ENCODE assay signal across 8 cellular contexts in genomic region chr13:87671824-87672603, GRCh38. TPM values are rescaled to one million over a fixed set of nuclear protein-coding genes. Genes with fewer than 3 reads are reported as not detected.
DNase-seq lines count a peak whose midpoint lies in the region; ATAC-seq, FAIRE-seq and TF ChIP-seq lines count a peak whose summit lies in the region.

No MANE protein-coding gene starts in this region.

- H3K27me3 ChIP-seq in ACC112 (ENCODE audit: insufficient read depth, low read length) (peaks cover 56% of the 10 kb centered on the region), ascending aorta (peaks cover 9% of the 10 kb centered on the region), keratinocyte (ENCODE audit: control insufficient read depth, extremely low read depth, insufficient read depth, low read length) (peaks cover 50% of the 10 kb centered on the region)

- no peaks in the 10 kb centered on the region for H4K20me1 ChIP-seq in keratinocyte (ENCODE audit: control insufficient read depth, extremely low read depth, insufficient read depth, low read length)

- H3K4me3 ChIP-seq in ACC112 (ENCODE audit: low read depth, low read length) (peak overlapping the region; percentile 72), ascending aorta (peak overlapping the region; percentile 65 to 71), keratinocyte (ENCODE audit: control insufficient read depth in 2 of 3, extremely low read depth in 1 of 3, insufficient read depth in 2 of 3, low read depth in 1 of 3, low read length in 3 of 3) (peak overlapping the region; percentile 10 to 60 (median 27))

- H3K9me3 ChIP-seq in ascending aorta (no peaks in the 10 kb centered on the region), keratinocyte (ENCODE audit: control insufficient read depth, low read depth, low read length) (no peaks in the 10 kb centered on the region)

- H3K27me3 Mint-ChIP-seq in stimulated activated naive CD8-positive, alpha-beta T cell treated with anti-CD3 and anti-CD28 coated beads, Interleukin-15, Interleukin-2, amounts not matched to agents 100 ng/mL and 50 ng/mL, for 24 hours = peaks cover 56% of the 10 kb centered on the region

- H3K9me3 Mint-ChIP-seq in stimulated activated naive CD8-positive, alpha-beta T cell treated with anti-CD3 and anti-CD28 coated beads, Interleukin-15, Interleukin-2, amounts not matched to agents 100 ng/mL and 50 ng/mL, for 24 hours = no peaks in the 10 kb centered on the region

- peak; percentile 1 for ATAC-seq in HG02678 (IDR thresholded peaks at IDR 0.05; ENCODE audit: unreplicated experiment)
- no peak for ATAC-seq in HG02763 (IDR thresholded peaks at IDR 0.05; ENCODE audit: unreplicated experiment)

- intact Hi-C loops in ascending aorta (cut with DNase I) = no loop called here

- no peak overlapping the region for H3K9ac ChIP-seq in keratinocyte (ENCODE audit: control insufficient read depth, extremely low read depth, insufficient read depth, low read length)

- H3K36me3 ChIP-seq in ACC112 (ENCODE audit: insufficient read depth, low read length) = no peaks in the 10 kb centered on the region
- no peaks in the 10 kb centered on the region for H3K36me3 ChIP-seq in ascending aorta
- H3K36me3 ChIP-seq in keratinocyte (ENCODE audit: control insufficient read depth in 2 of 2, extremely low read depth in 1 of 2, insufficient read depth in 2 of 2, low read length in 2 of 2) = no peaks in the 10 kb centered on the region

- no peaks in the 10 kb centered on the region for H3K9me1 ChIP-seq in keratinocyte (ENCODE audit: control insufficient read depth, extremely low read depth, insufficient read depth, low read length)

- no peaks in the 10 kb centered on the region for H3K36me3 Mint-ChIP-seq in stimulated activated naive CD8-positive, alpha-beta T cell treated with anti-CD3 and anti-CD28 coated beads, Interleukin-15, Interleukin-2, amounts not matched to agents 100 ng/mL and 50 ng/mL, for 24 hours (ENCODE audit: low read depth)

- H3K4me2 ChIP-seq in keratinocyte (ENCODE audit: control insufficient read depth, extremely low read depth, insufficient read depth, low read depth, low read length) = peak overlapping the region; percentile 91

- no peaks in the 10 kb centered on the region for H3K4me1 ChIP-seq in ACC112 (ENCODE audit: control insufficient read depth, insufficient read depth, low read length, unreplicated experiment)
- H3K4me1 ChIP-seq in ascending aorta = peaks cover 0 to 16% of the 10 kb centered on the region in 2 donors
- peaks cover 7% of the 10 kb centered on the region for H3K4me1 ChIP-seq in keratinocyte (ENCODE audit: control insufficient read depth, extremely low read depth, insufficient read depth, low read length)

- H3K27ac ChIP-seq in ACC112 (ENCODE audit: low read depth, low read length) (no peak overlapping the region), ascending aorta (no peak overlapping the region), keratinocyte (ENCODE audit: control insufficient read depth, insufficient read depth, low read length) (no peak overlapping the region)

- H3K79me2 ChIP-seq in ACC112 (ENCODE audit: control insufficient read depth, insufficient read depth, low read length, unreplicated experiment) (no peaks in the 10 kb centered on the region), keratinocyte (ENCODE audit: control insufficient read depth, insufficient read depth, low read length) (no peaks in the 10 kb centered on the region)

- H2AFZ ChIP-seq in ACC112 (ENCODE audit: low read length, unreplicated experiment) (no peak overlapping the region), keratinocyte (ENCODE audit: control insufficient read depth, low read length) (peak overlapping the region; percentile 95)

- peak overlapping the region; percentile 71 for H3K4me3 Mint-ChIP-seq in stimulated activated naive CD8-positive, alpha-beta T cell treated with anti-CD3 and anti-CD28 coated beads, Interleukin-15, Interleukin-2, amounts not matched to agents 100 ng/mL and 50 ng/mL, for 24 hours

- dilution Hi-C loops in keratinocyte (cut with MboI; ENCODE audit: extremely low pct_ligation_motif_present, low sequenced_read_pairs) = no loop called here

- no peak for FAIRE-seq in keratinocyte (lab: Jason Lieb, UNC)

- no peak overlapping the region for H3K27ac Mint-ChIP-seq in stimulated activated naive CD8-positive, alpha-beta T cell treated with anti-CD3 and anti-CD28 coated beads, Interleukin-15, Interleukin-2, amounts not matched to agents 100 ng/mL and 50 ng/mL, for 24 hours

- peaks cover 27% of the 10 kb centered on the region for H3K4me1 Mint-ChIP-seq in stimulated activated naive CD8-positive, alpha-beta T cell treated with anti-CD3 and anti-CD28 coated beads, Interleukin-15, Interleukin-2, amounts not matched to agents 100 ng/mL and 50 ng/mL, for 24 hours (ENCODE audit: low read depth)

- TF ChIP-seq CTCF in ascending aorta (IDR thresholded peaks at IDR 0.05) (no peak), keratinocyte (optimal IDR thresholded peaks at IDR 0.05 in 1 of 3, IDR thresholded peaks at IDR 0.05 in 1 of 3, conservative IDR thresholded peaks at IDR 0.05 in 1 of 3; ENCODE audit: extremely low read depth in 1 of 3, insufficient read depth in 2 of 3, low read length in 3 of 3) (no peak)

- DNase-seq in ascending aorta (ENCODE audit: low spot score in 2 of 2) (no peak), keratinocyte (ENCODE audit: low read depth, low spot score) (no peak), NCI-H2196 (lab: John Stamatoyannopoulos, UW; ENCODE audit: unreplicated experiment) (no peak), H4 (ENCODE audit: low spot score) (no peak)

RNA-seq across cellular contexts. Expression of gene SLITRK5, which starts 0.8 kb away (rescaled TPM):
- not detected for total RNA-seq in ascending aorta
- polyA plus RNA-seq in keratinocyte = under 0.01 to 0.01 TPM (median 0.01 TPM) in 3 replicates
- not detected for polyA plus RNA-seq in keratinocyte (2011; ENCODE audit: low read depth)
- under 0.01 TPM in 1 of 2 replicates, not detected in the other for polyA plus RNA-seq in keratinocyte (2011; cell fraction: cytosol; rRNA removed)
- polyA plus RNA-seq in keratinocyte (2011; cell fraction: nucleus; rRNA removed) = 0.01 TPM in 2 replicates
- 0.01 TPM in 1 of 2 replicates, not detected in the other for polyA plus RNA-seq in keratinocyte (2012; ENCODE audit: low replicate concordance)
- under 0.01 TPM in 1 of 3 replicates, not detected in the others for polyA minus RNA-seq in keratinocyte
- polyA minus RNA-seq in keratinocyte (2011; cell fraction: cytosol; rRNA and poly(A)+ RNA removed) = not detected
- 0.08 TPM in 1 of 2 replicates, not detected in the other for polyA minus RNA-seq in keratinocyte (2011; cell fraction: nucleus; rRNA and poly(A)+ RNA removed)
- 0.14 and 0.43 TPM in 2 replicates for total RNA-seq in H4 (2014; rRNA removed; shearing (Covaris generic))
